In genomic region chr6:9632026-9632425, GRCh38 we compare ENCODE assay signal across 15 cellular contexts.
DNase-seq lines count a peak whose midpoint lies in the region; ATAC-seq lines count a peak whose summit lies in the region.
"Had no signal": no experiment of that assay in that cellular context is flagged by ENCODE, and none has a peak within 500 bp of the region (broad histone marks: within the 10 kb centered on the region; RNA-seq: fewer than 3 reads in every experiment).

No MANE protein-coding gene starts in this region.

- peak; percentile 42 for DNase-seq in LHCN-M2 (ENCODE audit: low read depth)
- DNase-seq in dermis blood vessel endothelial cell = peak; percentile 41
- DNase-seq in lung microvascular endothelial cell (ENCODE audit: low read depth in 2 of 2) = peak; percentile 17 to 38
- no peak for DNase-seq in activated T-cell treated with anti-CD3 and anti-CD28 coated beads, Interleukin-2, amount 50 U/mL, for 4 hours
- DNase-seq in NCI-H187 (lab: John Stamatoyannopoulos, UW) = no peak
- DNase-seq: AML-193; Caco-2; Calu3; CD4-positive, alpha-beta T cell; CD8-positive, alpha-beta T cell; DMS79 treated with DMSO at 0.1 percent for 48 hours; GF-D8 had no signal

- no peaks in the 10 kb centered on the region for H3K36me3 Mint-ChIP-seq in activated T-cell treated with anti-CD3 and anti-CD28 coated beads, Interleukin-2, amount 50 U/mL, for 4 hours (ENCODE audit: insufficient read depth)
- H3K36me3 Mint-ChIP-seq: CD8-positive, alpha-beta T cell had no signal

- no peak overlapping the region for H3K4me3 Mint-ChIP-seq in activated T-cell treated with anti-CD3 and anti-CD28 coated beads, Interleukin-2, amount 50 U/mL, for 4 hours
- H3K4me3 Mint-ChIP-seq: B cell; CD4-positive, alpha-beta T cell; CD8-positive, alpha-beta T cell had no signal

- H3K27me3 Mint-ChIP-seq in activated T-cell treated with anti-CD3 and anti-CD28 coated beads, Interleukin-2, amount 50 U/mL, for 4 hours (ENCODE audit: low read depth) = no peaks in the 10 kb centered on the region
- H3K27me3 Mint-ChIP-seq: B cell; CD4-positive, alpha-beta T cell had no signal

- no peak for ATAC-seq in HG02623 (IDR thresholded peaks at IDR 0.05; ENCODE audit: unreplicated experiment)
- ATAC-seq in activated T-cell treated with anti-CD3 and anti-CD28 coated beads, Interleukin-2, amount 50 U/mL, for 4 hours = no peak
- ATAC-seq: A549; CD8-positive, alpha-beta T cell had no signal

- peaks cover 27% of the 10 kb centered on the region for H3K9me3 Mint-ChIP-seq in activated T-cell treated with anti-CD3 and anti-CD28 coated beads, Interleukin-2, amount 50 U/mL, for 4 hours

- H3K4me1 Mint-ChIP-seq in activated T-cell treated with anti-CD3 and anti-CD28 coated beads, Interleukin-2, amount 50 U/mL, for 4 hours (ENCODE audit: low read depth) = no peaks in the 10 kb centered on the region
- H3K4me1 Mint-ChIP-seq: B cell had no signal

Comparison
In these comparisons a context has a peak if more than half of its experiments do, and no peak if none do; other contexts are left out.
1. DNase-seq: peak in LHCN-M2 (single experiment), dermis blood vessel endothelial cell (single experiment) and lung microvascular endothelial cell (2 of 2); none in activated T-cell treated with anti-CD3 and anti-CD28 coated beads, Interleukin-2, amount 50 U/mL, for 4 hours (single experiment) and NCI-H187 (0 of 2).